ENCODE assay signal across 1 cellular context in the genomic region with DNA sequence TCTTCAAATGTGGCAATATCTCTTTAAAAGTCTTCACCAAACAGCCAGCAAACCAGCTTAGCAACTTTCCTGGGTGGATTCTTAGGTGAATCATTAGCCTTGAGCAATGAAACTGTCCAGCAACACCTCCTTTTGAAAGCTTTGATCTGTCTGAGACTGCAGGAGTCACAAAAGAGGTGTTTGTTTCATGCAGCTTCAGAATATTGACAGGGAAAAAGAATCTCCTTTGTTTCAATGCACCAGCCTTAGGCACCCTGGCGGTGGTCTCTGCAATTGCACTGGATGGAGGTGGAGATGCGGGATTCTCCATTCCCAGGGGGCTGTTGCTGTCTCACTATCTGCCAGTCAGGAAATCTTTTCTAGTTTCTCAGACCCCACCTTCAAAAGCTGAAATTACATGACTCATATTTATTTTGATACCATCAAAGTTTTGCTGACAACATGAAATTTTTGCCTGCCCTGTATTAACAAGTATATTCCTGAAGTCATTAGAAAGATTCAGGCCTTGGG.
TF ChIP-seq lines count a peak whose summit lies in the region.

No MANE protein-coding gene starts in this region.

TF ChIP-seq in GM23338, 12 proteins besides CTCF, POLR2A, EP300 and RAD21 (continued from another document):
- TF ChIP-seq, protein P1, sequence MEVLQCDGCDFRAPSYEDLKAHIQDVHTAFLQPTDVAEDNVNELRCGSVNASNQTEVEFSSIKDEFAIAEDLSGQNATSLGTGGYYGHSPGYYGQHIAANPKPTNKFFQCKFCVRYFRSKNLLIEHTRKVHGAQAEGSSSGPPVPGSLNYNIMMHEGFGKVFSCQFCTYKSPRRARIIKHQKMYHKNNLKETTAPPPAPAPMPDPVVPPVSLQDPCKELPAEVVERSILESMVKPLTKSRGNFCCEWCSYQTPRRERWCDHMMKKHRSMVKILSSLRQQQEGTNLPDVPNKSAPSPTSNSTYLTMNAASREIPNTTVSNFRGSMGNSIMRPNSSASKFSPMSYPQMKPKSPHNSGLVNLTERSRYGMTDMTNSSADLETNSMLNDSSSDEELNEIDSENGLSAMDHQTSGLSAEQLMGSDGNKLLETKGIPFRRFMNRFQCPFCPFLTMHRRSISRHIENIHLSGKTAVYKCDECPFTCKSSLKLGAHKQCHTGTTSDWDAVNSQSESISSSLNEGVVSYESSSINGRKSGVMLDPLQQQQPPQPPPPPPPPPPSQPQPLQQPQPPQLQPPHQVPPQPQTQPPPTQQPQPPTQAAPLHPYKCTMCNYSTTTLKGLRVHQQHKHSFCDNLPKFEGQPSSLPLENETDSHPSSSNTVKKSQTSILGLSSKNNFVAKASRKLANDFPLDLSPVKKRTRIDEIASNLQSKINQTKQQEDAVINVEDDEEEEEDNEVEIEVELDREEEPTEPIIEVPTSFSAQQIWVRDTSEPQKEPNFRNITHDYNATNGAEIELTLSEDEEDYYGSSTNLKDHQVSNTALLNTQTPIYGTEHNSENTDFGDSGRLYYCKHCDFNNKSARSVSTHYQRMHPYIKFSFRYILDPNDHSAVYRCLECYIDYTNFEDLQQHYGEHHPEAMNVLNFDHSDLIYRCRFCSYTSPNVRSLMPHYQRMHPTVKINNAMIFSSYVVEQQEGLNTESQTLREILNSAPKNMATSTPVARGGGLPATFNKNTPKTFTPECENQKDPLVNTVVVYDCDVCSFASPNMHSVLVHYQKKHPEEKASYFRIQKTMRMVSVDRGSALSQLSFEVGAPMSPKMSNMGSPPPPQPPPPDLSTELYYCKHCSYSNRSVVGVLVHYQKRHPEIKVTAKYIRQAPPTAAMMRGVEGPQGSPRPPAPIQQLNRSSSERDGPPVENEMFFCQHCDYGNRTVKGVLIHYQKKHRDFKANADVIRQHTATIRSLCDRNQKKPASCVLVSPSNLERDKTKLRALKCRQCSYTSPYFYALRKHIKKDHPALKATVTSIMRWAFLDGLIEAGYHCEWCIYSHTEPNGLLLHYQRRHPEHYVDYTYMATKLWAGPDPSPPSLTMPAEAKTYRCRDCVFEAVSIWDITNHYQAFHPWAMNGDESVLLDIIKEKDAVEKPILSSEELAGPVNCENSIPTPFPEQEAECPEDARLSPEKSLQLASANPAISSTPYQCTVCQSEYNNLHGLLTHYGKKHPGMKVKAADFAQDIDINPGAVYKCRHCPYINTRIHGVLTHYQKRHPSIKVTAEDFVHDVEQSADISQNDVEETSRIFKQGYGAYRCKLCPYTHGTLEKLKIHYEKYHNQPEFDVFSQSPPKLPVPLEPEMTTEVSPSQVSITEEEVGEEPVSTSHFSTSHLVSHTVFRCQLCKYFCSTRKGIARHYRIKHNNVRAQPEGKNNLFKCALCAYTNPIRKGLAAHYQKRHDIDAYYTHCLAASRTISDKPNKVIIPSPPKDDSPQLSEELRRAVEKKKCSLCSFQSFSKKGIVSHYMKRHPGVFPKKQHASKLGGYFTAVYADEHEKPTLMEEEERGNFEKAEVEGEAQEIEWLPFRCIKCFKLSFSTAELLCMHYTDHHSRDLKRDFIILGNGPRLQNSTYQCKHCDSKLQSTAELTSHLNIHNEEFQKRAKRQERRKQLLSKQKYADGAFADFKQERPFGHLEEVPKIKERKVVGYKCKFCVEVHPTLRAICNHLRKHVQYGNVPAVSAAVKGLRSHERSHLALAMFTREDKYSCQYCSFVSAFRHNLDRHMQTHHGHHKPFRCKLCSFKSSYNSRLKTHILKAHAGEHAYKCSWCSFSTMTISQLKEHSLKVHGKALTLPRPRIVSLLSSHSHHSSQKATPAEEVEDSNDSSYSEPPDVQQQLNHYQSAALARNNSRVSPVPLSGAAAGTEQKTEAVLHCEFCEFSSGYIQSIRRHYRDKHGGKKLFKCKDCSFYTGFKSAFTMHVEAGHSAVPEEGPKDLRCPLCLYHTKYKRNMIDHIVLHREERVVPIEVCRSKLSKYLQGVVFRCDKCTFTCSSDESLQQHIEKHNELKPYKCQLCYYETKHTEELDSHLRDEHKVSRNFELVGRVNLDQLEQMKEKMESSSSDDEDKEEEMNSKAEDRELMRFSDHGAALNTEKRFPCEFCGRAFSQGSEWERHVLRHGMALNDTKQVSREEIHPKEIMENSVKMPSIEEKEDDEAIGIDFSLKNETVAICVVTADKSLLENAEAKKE (CRISPR knock-in tag; IDR thresholded peaks at IDR 0.05): no peak
- TF ChIP-seq JUNB (IDR thresholded peaks at IDR 0.05; ENCODE audit: unreplicated experiment): no peak
- no peak for TF ChIP-seq ZNF331 (CRISPR knock-in tag; IDR thresholded peaks at IDR 0.05; ENCODE audit: low read depth)
- no peak for TF ChIP-seq EZH2 (IDR thresholded peaks at IDR 0.05; ENCODE audit: low read depth, unreplicated experiment)
- no peak for TF ChIP-seq STAT1 (IDR thresholded peaks at IDR 0.05; ENCODE audit: unreplicated experiment)
